Comparison of ENCODE assay signal across 13 cellular contexts in genomic region chr14:20295067-20295466, GRCh38. TPM values are rescaled to one million over a fixed set of nuclear protein-coding genes. Genes with fewer than 3 reads are reported as not detected.
DNase-seq lines count a peak whose midpoint lies in the region; ATAC-seq and TF ChIP-seq lines count a peak whose summit lies in the region.
"Had no signal": no experiment of that assay in that cellular context is flagged by ENCODE, and none has a peak within 500 bp of the region (broad histone marks: within the 10 kb centered on the region; RNA-seq: fewer than 3 reads in every experiment).

No MANE protein-coding gene starts in this region.

- H3K4me3 Mint-ChIP-seq in activated T-cell treated with anti-CD3 and anti-CD28 coated beads, Interleukin-2, amount 50 U/mL, for 72 hours, result no peak overlapping the region
- H3K4me3 Mint-ChIP-seq in stimulated activated naive CD8-positive, alpha-beta T cell treated with anti-CD3 and anti-CD28 coated beads, Interleukin-15, amount 100 ng/mL, for 72 hours, result no peak overlapping the region
- H3K4me3 Mint-ChIP-seq: T-helper 2 cell treated with Interferon-gamma antibody and Interleukin-4, amounts not matched to agents 5 μg/mL and 100 μg/mL, for 36 hours had no signal

- peaks cover 7% of the 10 kb centered on the region for H3K4me1 Mint-ChIP-seq in activated T-cell treated with anti-CD3 and anti-CD28 coated beads, Interleukin-2, amount 50 U/mL, for 72 hours (ENCODE audit: low read depth)
- H3K4me1 Mint-ChIP-seq in stimulated activated naive CD8-positive, alpha-beta T cell treated with anti-CD3 and anti-CD28 coated beads, Interleukin-15, amount 100 ng/mL, for 72 hours, result peaks cover 14% of the 10 kb centered on the region

- H3K27me3 ChIP-seq in tibial artery, result no peaks in the 10 kb centered on the region

- H3K4me3 ChIP-seq in tibial artery, result no peak overlapping the region

- H3K9me3 Mint-ChIP-seq in activated T-cell treated with anti-CD3 and anti-CD28 coated beads, Interleukin-2, amount 50 U/mL, for 72 hours, result no peaks in the 10 kb centered on the region
- H3K9me3 Mint-ChIP-seq in stimulated activated naive CD8-positive, alpha-beta T cell treated with anti-CD3 and anti-CD28 coated beads, Interleukin-15, amount 100 ng/mL, for 72 hours, result no peaks in the 10 kb centered on the region
- H3K9me3 Mint-ChIP-seq: T-helper 2 cell treated with Interferon-gamma antibody and Interleukin-4, amounts not matched to agents 5 μg/mL and 100 μg/mL, for 36 hours had no signal

- no peaks in the 10 kb centered on the region for H3K9me3 ChIP-seq in tibial artery

- no peak for TF ChIP-seq CTCF in tibial artery (IDR thresholded peaks at IDR 0.05)

- H3K27ac ChIP-seq in tibial artery, result no peak overlapping the region

- H3K36me3 ChIP-seq in tibial artery, result peaks cover 91 to 94% (median 93%) of the 10 kb centered on the region in 3 donors

- H3K4me1 ChIP-seq in tibial artery, result no peaks in the 10 kb centered on the region

- no peak for DNase-seq in activated T-cell treated with anti-CD3 and anti-CD28 coated beads, Interleukin-2, amount 50 U/mL, for 72 hours
- DNase-seq in activated T-cell treated with anti-CD3 and anti-CD28 coated beads for 4 hours (no peak), midbrain (lab: John Stamatoyannopoulos, UW) (no peak), tibial artery (no peak)
- peak in 1 of 2 donors; percentile 28 for DNase-seq in stimulated activated naive CD8-positive, alpha-beta T cell treated with anti-CD3 and anti-CD28 coated beads, Interleukin-15, amount 100 ng/mL, for 72 hours
- no peak for DNase-seq in activated T-cell treated with anti-CD3 and anti-CD28 coated beads, Interleukin-2, amount 50 U/mL, for 48 hours
- DNase-seq: activated naive CD4-positive, alpha-beta T cell treated with Interleukin-2 at 50 U/mL for 16 hours had no signal

- ATAC-seq in activated T-cell treated with anti-CD3 and anti-CD28 coated beads, Interleukin-2, amount 50 U/mL, for 72 hours (replicated peaks in 1 of 2), result peak; percentile 20 to 55
- peak; percentile 87 for ATAC-seq in HG02623 (IDR thresholded peaks at IDR 0.05; ENCODE audit: unreplicated experiment)
- ATAC-seq in HG03521 (IDR thresholded peaks at IDR 0.05; ENCODE audit: unreplicated experiment), result peak; percentile 70
- peak; percentile 85 for ATAC-seq in stimulated activated naive CD8-positive, alpha-beta T cell treated with anti-CD3 and anti-CD28 coated beads, Interleukin-15, amount 100 ng/mL, for 72 hours

- no peaks in the 10 kb centered on the region for H3K27me3 Mint-ChIP-seq in activated T-cell treated with anti-CD3 and anti-CD28 coated beads, Interleukin-2, amount 50 U/mL, for 72 hours (ENCODE audit: low read depth)
- no peaks in the 10 kb centered on the region for H3K27me3 Mint-ChIP-seq in stimulated activated naive CD8-positive, alpha-beta T cell treated with anti-CD3 and anti-CD28 coated beads, Interleukin-15, amount 100 ng/mL, for 72 hours

- peaks cover 4 to 17% of the 10 kb centered on the region in 2 donors for H3K36me3 Mint-ChIP-seq in activated T-cell treated with anti-CD3 and anti-CD28 coated beads, Interleukin-2, amount 50 U/mL, for 72 hours (ENCODE audit: insufficient read depth in 2 of 2)

- peak overlapping the region; percentile 64 for H3K27ac Mint-ChIP-seq in activated T-cell treated with anti-CD3 and anti-CD28 coated beads, Interleukin-2, amount 50 U/mL, for 72 hours
- no peak overlapping the region for H3K27ac Mint-ChIP-seq in stimulated activated naive CD8-positive, alpha-beta T cell treated with anti-CD3 and anti-CD28 coated beads, Interleukin-15, amount 100 ng/mL, for 72 hours
- H3K27ac Mint-ChIP-seq: T-helper 2 cell treated with Interferon-gamma antibody and Interleukin-4, amounts not matched to agents 5 μg/mL and 100 μg/mL, for 36 hours had no signal

- intact Hi-C loops in tibial artery (cut with DNase I; ENCODE audit: low total_unique reads), result no loop called here

RNA-seq across cellular contexts. Expression of gene TTC5, which starts 10.7 kb away (rescaled TPM):
- 10 to 100 TPM; 15.5 to 16.7 TPM for total RNA-seq in activated T-cell treated with anti-CD3 and anti-CD28 coated beads, Interleukin-2, amount 50 U/mL, for 72 hours

RNA-seq across cellular contexts. Expression of gene CCNB1IP1, which starts 38.0 kb away (rescaled TPM):
- 10 to 100 TPM; 73.4 to 89.9 TPM for total RNA-seq in activated T-cell treated with anti-CD3 and anti-CD28 coated beads, Interleukin-2, amount 50 U/mL, for 72 hours

RNA-seq across cellular contexts. Expression of gene PARP2, which starts 48.4 kb away (rescaled TPM):
- total RNA-seq in activated T-cell treated with anti-CD3 and anti-CD28 coated beads, Interleukin-2, amount 50 U/mL, for 72 hours, result 10 to 100 TPM; 31.1 to 39.5 TPM

RNA-seq across cellular contexts. Expression of gene OR11H4, which starts 56.0 kb away (rescaled TPM):
- total RNA-seq in activated T-cell treated with anti-CD3 and anti-CD28 coated beads, Interleukin-2, amount 50 U/mL, for 72 hours, result not detected
- total RNA-seq: A673, NCI-H460, omental fat pad had no signal
